In genomic region chr14:34826661-34827060, GRCh38 we compare ENCODE assay signal across 15 cellular contexts. TPM values are rescaled to one million over a fixed set of nuclear protein-coding genes. Genes with fewer than 3 reads are reported as not detected.
DNase-seq lines count a peak whose midpoint lies in the region; ATAC-seq and TF ChIP-seq lines count a peak whose summit lies in the region.
"Had no signal": no experiment of that assay in that cellular context is flagged by ENCODE, and none has a peak within 500 bp of the region (broad histone marks: within the 10 kb centered on the region; RNA-seq: fewer than 3 reads in every experiment).

No MANE protein-coding gene starts in this region.

- BruUV-seq in mammary epithelial cell (replicated peaks; lab: Mats Ljungman, UMichigan), result no TSS peak

- TF ChIP-seq CTCF in mammary epithelial cell (conservative IDR thresholded peaks at IDR 0.05 in 1 of 2, IDR thresholded peaks at IDR 0.05 in 1 of 2; ENCODE audit: extremely low read depth in 1 of 2, insufficient read depth in 1 of 2, low read depth in 1 of 2, low read length in 2 of 2) (no peak), neutrophil (IDR thresholded peaks at IDR 0.05) (no peak)

- H3K4me1 ChIP-seq in mammary epithelial cell (ENCODE audit: insufficient read depth, low read length) (no peaks in the 10 kb centered on the region), neutrophil (ENCODE audit: control insufficient read depth in 1 of 2, insufficient read depth in 1 of 2, low read depth in 1 of 2, low read length in 1 of 2) (peaks cover 30 to 40% of the 10 kb centered on the region in 2 experiments)

- H3K27me3 ChIP-seq in mammary epithelial cell (ENCODE audit: insufficient read depth, low read length), result no peaks in the 10 kb centered on the region
- H3K27me3 ChIP-seq in neutrophil, result no peaks in the 10 kb centered on the region

- peaks cover 19% of the 10 kb centered on the region for H3K36me3 ChIP-seq in mammary epithelial cell (ENCODE audit: insufficient read depth, low read length)
- H3K36me3 ChIP-seq in neutrophil, result peaks cover 43% of the 10 kb centered on the region
- H3K36me3 ChIP-seq: thoracic aorta had no signal

- dilution Hi-C loops in mammary epithelial cell (cut with HindIII; ENCODE audit: low sequenced_read_pairs), result no loop called here

- no peak overlapping the region for H3K4me2 ChIP-seq in mammary epithelial cell (ENCODE audit: insufficient read depth, low read depth, low read length)

- H3K79me2 ChIP-seq in mammary epithelial cell (ENCODE audit: insufficient read depth, low read length), result peaks cover 40% of the 10 kb centered on the region

- H3K9me3 ChIP-seq in mammary epithelial cell (replicated peaks; ENCODE audit: insufficient read depth, low read length) (no peaks in the 10 kb centered on the region), neutrophil (no peaks in the 10 kb centered on the region)
- H3K9me3 ChIP-seq: thoracic aorta had no signal

- 68% methylated on average over 2 of the region's 2 CpGs for WGBS in mammary epithelial cell (ENCODE audit: low coverage, missing lambda C conversion rate)

- no peaks in the 10 kb centered on the region for H4K20me1 ChIP-seq in mammary epithelial cell (ENCODE audit: insufficient read depth, low read length)

- no peak overlapping the region for H2AFZ ChIP-seq in mammary epithelial cell (ENCODE audit: low read depth, low read length)

- no peak for DNase-seq in activated CD4-positive, CD25-positive, alpha-beta regulatory T cell treated with anti-CD3 and anti-CD28 coated beads, Interleukin-2, amount 50 U/mL, for 72 hours
- DNase-seq in M059J (ENCODE audit: low read depth) (peak; percentile 30), mammary epithelial cell (peak; percentile 32), NCI-H526 treated with DMSO at 0.1 percent for 48 hours (lab: John Stamatoyannopoulos, UW) (no peak), NCI-H446 treated with DMSO at 0.1 percent for 48 hours (lab: John Stamatoyannopoulos, UW) (no peak)
- DNase-seq: 8988T; activated CD8-positive, alpha-beta memory T cell treated with anti-CD3 and anti-CD28 coated beads, Interleukin-2, amount 50 U/mL, for 4 hours; amygdala; effector CD4-positive, alpha-beta T cell; head of caudate nucleus had no signal

- no peak overlapping the region for H3K27ac ChIP-seq in mammary epithelial cell (ENCODE audit: insufficient read depth, low read depth, low read length)
- H3K27ac ChIP-seq in neutrophil, result peak overlapping the region; percentile 20
- H3K27ac ChIP-seq: thoracic aorta had no signal

- H3K9ac ChIP-seq in mammary epithelial cell (ENCODE audit: insufficient read depth, low read length), result no peak overlapping the region

- intact Hi-C loops in mammary epithelial cell (cut with micrococcal nuclease), result loop anchor here (5.0 kb wide), 1 partner anchor 46 kb away; no protein-coding TSS in a partner anchor

- ATAC-seq in activated CD4-positive, CD25-positive, alpha-beta regulatory T cell treated with anti-CD3 and anti-CD28 coated beads, Interleukin-2, amount 50 U/mL, for 24 hours, result peak; percentile 32 to 73
- ATAC-seq in GM18858 (IDR thresholded peaks at IDR 0.05; ENCODE audit: unreplicated experiment), result no peak
- ATAC-seq: left lobe of liver had no signal

- CTCF ChIA-PET in mammary epithelial cell (lab: Charles Lee; ENCODE audit: low non-redundant PET), result no interaction called here

- H3K4me3 ChIP-seq in mammary epithelial cell (replicated peaks in 1 of 3; ENCODE audit: insufficient read depth in 1 of 3, low read depth in 2 of 3, low read length in 3 of 3) (no peak overlapping the region), neutrophil (ENCODE audit: low read depth in 1 of 2, low read length in 1 of 2) (no peak overlapping the region)
- H3K4me3 ChIP-seq: thoracic aorta had no signal

- in situ Hi-C loops in mammary epithelial cell (cut with MboI; ENCODE audit: low sequenced_read_pairs in 2 of 2), result no loop called here

RNA-seq across cellular contexts. Expression of gene BAZ1A, which starts 48.5 kb away (rescaled TPM):
- 23.7 and 39.6 TPM in 2 replicates for total RNA-seq in M059J (2014; rRNA removed; shearing (Covaris generic))
- total RNA-seq in mammary epithelial cell, result 10 to 100 TPM; 25.0 to 42.3 TPM
- 24.7 TPM for polyA plus RNA-seq in mammary epithelial cell
- polyA minus RNA-seq in mammary epithelial cell, result 91.2 TPM

Comparison
In these comparisons a context has a peak if more than half of its experiments do, and no peak if none do; other contexts are left out.
1. DNase-seq: peak in M059J (single experiment) and mammary epithelial cell (single experiment); none in activated CD4-positive, CD25-positive, alpha-beta regulatory T cell treated with anti-CD3 and anti-CD28 coated beads, Interleukin-2, amount 50 U/mL, for 72 hours (single experiment), NCI-H526 treated with DMSO at 0.1 percent for 48 hours (single experiment) and NCI-H446 treated with DMSO at 0.1 percent for 48 hours (single experiment).